Comparison of ENCODE assay signal across 19 cellular contexts in genomic region chr4:140893939-140894338, GRCh38.
A peak's percentile ranks its signal among the peaks of the same experiment; 100 is the strongest.
DNase-seq lines count a peak whose midpoint lies in the region; FAIRE-seq and TF ChIP-seq lines count a peak whose summit lies in the region.
"Had no signal": no experiment of that assay in that cellular context is flagged by ENCODE, and none has a peak within 500 bp of the region (broad histone marks: within the 10 kb centered on the region; RNA-seq: fewer than 3 reads in every experiment).

No MANE protein-coding gene starts in this region.

- H3K4me3 ChIP-seq in adipocyte (ENCODE audit: low read length) (peak overlapping the region; percentile 53), fibroblast of pulmonary artery (replicated peaks; ENCODE audit: low read depth, low read length) (no peak overlapping the region)
- H3K4me3 ChIP-seq: coronary artery, HAP-1, pancreas, thoracic aorta had no signal

- H3K9ac ChIP-seq in adipocyte (ENCODE audit: low read length) = peak overlapping the region; percentile 69

- H3K9me3 ChIP-seq in adipocyte (ENCODE audit: control insufficient read depth, low read length) = no peaks in the 10 kb centered on the region
- H3K9me3 ChIP-seq: Caco-2, HAP-1, pancreas, thoracic aorta had no signal

- no peak for FAIRE-seq in D721Med (lab: Jason Lieb, UNC)
- FAIRE-seq: GM18507, pancreas, RCC 7860 had no signal

- in situ Hi-C loops in KBM-7 (cut with MboI; ENCODE audit: low pct_unique_long_range_greater_than_20kb, low sequenced_read_pairs) = no loop called here

- peaks cover 27% of the 10 kb centered on the region for H3K4me1 ChIP-seq in adipocyte (ENCODE audit: control insufficient read depth, insufficient read depth, low read length)
- H3K4me1 ChIP-seq: Caco-2, pancreas had no signal

- TF ChIP-seq CTCF in fibroblast of pulmonary artery (IDR thresholded peaks at IDR 0.05; ENCODE audit: low read length, missing control alignments) = no peak
- TF ChIP-seq CTCF in D721Med (IDR thresholded peaks at IDR 0.05; ENCODE audit: insufficient read depth, missing control alignments) = no peak

- DNase-seq in EH (ENCODE audit: low read depth) (peak; percentile 69), adipocyte (ENCODE audit: low read depth) (peak; percentile 89), fibroblast of pulmonary artery (ENCODE audit: low read depth) (peak; percentile 14), stromal cell of bone marrow (ENCODE audit: low read depth) (peak; percentile 13), caudate nucleus (lab: John Stamatoyannopoulos, UW) (no peak), KBM-7 (no peak), D721Med (ENCODE audit: insufficient read length, low spot score) (no peak)
- DNase-seq: activated B cell treated with CpG ODN at 0.5 μM for 24 hours; activated CD8-positive, alpha-beta T cell treated with anti-CD3 and anti-CD28 coated beads for 36 hours; Caco-2; mesenchymal stem cell; NCI-H1417; NCI-H510A treated with DMSO at 0.1 percent for 48 hours; pancreas had no signal

- no peaks in the 10 kb centered on the region for H3K27me3 ChIP-seq in adipocyte (replicated peaks; ENCODE audit: control insufficient read depth, insufficient read depth, low read length)
- H3K27me3 ChIP-seq: pancreas had no signal

- H3K36me3 ChIP-seq in adipocyte (ENCODE audit: control insufficient read depth, insufficient read depth, low read length, severe bottlenecking) = no peaks in the 10 kb centered on the region
- H3K36me3 ChIP-seq: HAP-1, pancreas, thoracic aorta had no signal

- H3K27ac ChIP-seq in caudate nucleus (ENCODE audit: low read depth, low read length) = no peak overlapping the region
- H3K27ac ChIP-seq: coronary artery, pancreas, thoracic aorta had no signal

Comparison
In these comparisons a context has a peak if more than half of its experiments do, and no peak if none do; other contexts are left out.
1. DNase-seq: peak in EH (single experiment), adipocyte (single experiment), fibroblast of pulmonary artery (single experiment) and stromal cell of bone marrow (single experiment); none in caudate nucleus (0 of 61), KBM-7 (single experiment) and D721Med (single experiment).